ENCODE assay signal across 32 cellular contexts in genomic region chr11:33743291-33743690, GRCh38. TPM values are rescaled to one million over a fixed set of nuclear protein-coding genes. Genes with fewer than 3 reads are reported as not detected.
"Had no signal": no experiment of that assay in that cellular context is flagged by ENCODE, and none has a peak within 500 bp of the region (broad histone marks: within the 10 kb centered on the region; RNA-seq: fewer than 3 reads in every experiment).

No MANE protein-coding gene starts in this region.

- DNase-seq: colonic mucosa; effector memory CD4-positive, alpha-beta T cell; foreskin keratinocyte; glutamatergic neuron; left colon; mucosa of descending colon; naive B cell; retina; stimulated activated CD4-positive, alpha-beta T cell treated with anti-CD3 and anti-CD28 coated beads, Interleukin-12 subunit alpha, Interleukin-12 subunit beta, amount 100 ng/mL, for 4 hours; stimulated activated CD4-positive, alpha-beta T cell treated with anti-CD3 and anti-CD28 coated beads, Interleukin-1b, Interleukin-23, amount 100 ng/mL, for 48 hours; stimulated activated CD4-positive, alpha-beta T cell treated with anti-CD3 and anti-CD28 coated beads, Interleukin-4, amount 100 ng/mL, for 1 hour; stimulated activated CD8-positive, alpha-beta memory T cell treated with anti-CD3 and anti-CD28 coated beads, Interleukin-4, amount 100 ng/mL, for 48 hours; stimulated activated naive CD4-positive, alpha-beta T cell treated with Interleukin-2 at 50 U/mL for 16 hours; stomach; substantia nigra; testis; tibial artery had no signal

- H3K9me3 ChIP-seq: colonic mucosa, esophagus muscularis mucosa, mucosa of descending colon, stomach, testis, tibial artery had no signal

- ATAC-seq: mucosa of descending colon; natural killer cell treated with Interleukin-12 subunit alpha and Interleukin-12 subunit beta and Interleukin-15 and Interleukin-18, amount 100 ng/mL, for 72 hours had no signal

- H3K9me3 Mint-ChIP-seq: central memory CD8-positive, alpha-beta T cell; dendritic cell treated with granulocyte-macrophage colony-stimulating factor and Interleukin-4, amounts not matched to agents 40 ng/mL and 50 ng/mL, for 4 days; memory B cell; mesothelial cell of epicardium; naive B cell; natural killer cell treated with Interleukin-12 subunit alpha and Interleukin-12 subunit beta and Interleukin-15 and Interleukin-18, amount 100 ng/mL, for 72 hours; neural progenitor cell; type B pancreatic cell had no signal

- H3K36me3 ChIP-seq: colonic mucosa had no signal

- H3K4me1 Mint-ChIP-seq: central memory CD8-positive, alpha-beta T cell; memory B cell; naive B cell; neural progenitor cell had no signal

- H3K4me3 ChIP-seq: colonic mucosa, esophagus muscularis mucosa, lung, mucosa of descending colon, neural progenitor cell, smooth muscle cell, stomach, testis, tibial artery had no signal

- H3K27me3 ChIP-seq: colonic mucosa, esophagus muscularis mucosa, foreskin keratinocyte, neural progenitor cell, stomach, testis, tibial artery had no signal

- H3K27me3 Mint-ChIP-seq: central memory CD8-positive, alpha-beta T cell; memory B cell; naive B cell; natural killer cell treated with Interleukin-12 subunit alpha and Interleukin-12 subunit beta and Interleukin-15 and Interleukin-18, amount 100 ng/mL, for 72 hours had no signal

- H3K4me1 ChIP-seq: colonic mucosa, neural progenitor cell, testis had no signal

- H3K4me3 Mint-ChIP-seq: central memory CD8-positive, alpha-beta T cell; dendritic cell treated with granulocyte-macrophage colony-stimulating factor and Interleukin-4, amounts not matched to agents 40 ng/mL and 50 ng/mL, for 4 days; memory B cell; mesothelial cell of epicardium; naive B cell; natural killer cell treated with Interleukin-12 subunit alpha and Interleukin-12 subunit beta and Interleukin-15 and Interleukin-18, amount 100 ng/mL, for 72 hours; neural progenitor cell; type B pancreatic cell had no signal

- H3K27ac ChIP-seq: colonic mucosa, esophagus muscularis mucosa, foreskin keratinocyte, neural progenitor cell, testis, tibial artery had no signal

- H3K27ac Mint-ChIP-seq: dendritic cell treated with granulocyte-macrophage colony-stimulating factor and Interleukin-4, amounts not matched to agents 40 ng/mL and 50 ng/mL, for 4 days; mesothelial cell of epicardium; natural killer cell treated with Interleukin-12 subunit alpha and Interleukin-12 subunit beta and Interleukin-15 and Interleukin-18, amount 100 ng/mL, for 72 hours; neural progenitor cell; type B pancreatic cell had no signal

- H3K9ac ChIP-seq: neural progenitor cell had no signal

RNA-seq across cellular contexts. Expression of gene C11orf91, which starts 42.7 kb away (rescaled TPM):
- total RNA-seq: colonic mucosa; epithelial cell of proximal tubule; esophagus muscularis mucosa; fibroblast of lung; kidney epithelial cell; left colon; liver; natural killer cell treated with Interleukin-12 subunit alpha and Interleukin-12 subunit beta and Interleukin-15 and Interleukin-18, amount 100 ng/mL, for 72 hours; sciatic nerve; smooth muscle cell; stomach had no signal
